Comparison of ENCODE assay signal across 38 cellular contexts in the genomic region with DNA sequence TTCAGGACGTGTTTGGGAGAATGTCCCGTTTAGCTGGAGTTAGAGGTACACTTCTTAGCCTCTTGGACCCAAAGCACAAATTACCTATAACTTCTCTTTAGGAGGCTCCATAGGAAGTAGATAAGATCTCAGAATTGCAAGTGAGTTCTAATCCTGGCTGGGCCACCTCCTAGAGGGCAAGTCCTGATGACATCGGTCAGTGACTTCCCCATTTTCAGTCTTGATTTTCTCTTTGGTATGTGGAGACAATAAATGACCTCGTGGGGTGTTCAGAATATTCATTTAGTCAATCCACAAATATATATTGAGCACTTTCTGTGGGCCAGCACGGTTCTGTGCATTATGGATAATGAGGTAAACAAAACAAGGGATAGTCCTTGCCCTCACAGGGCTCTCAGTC.
"Had no signal": no experiment of that assay in that cellular context is flagged by ENCODE, and none has a peak within 500 bp of the region (broad histone marks: within the 10 kb centered on the region; RNA-seq: fewer than 3 reads in every experiment).

No MANE protein-coding gene starts in this region.

- H3K27me3 Mint-ChIP-seq: activated CD4-positive, alpha-beta memory T cell treated with anti-CD3 and anti-CD28 coated beads for 36 hours; activated CD8-positive, alpha-beta memory T cell treated with anti-CD3 and anti-CD28 coated beads, Interleukin-2, amount 10 ng/mL, durations not matched to agents 7 days and 5 days; activated naive CD8-positive, alpha-beta T cell treated with anti-CD3 and anti-CD28 coated beads, Interleukin-2, amount 50 U/mL, for 24 hours had no signal

- DNase-seq: activated CD4-positive, alpha-beta memory T cell treated with anti-CD3 and anti-CD28 coated beads for 36 hours; activated CD4-positive, alpha-beta T cell treated with anti-CD3 and anti-CD28 coated beads for 48 hours; activated CD4-positive, alpha-beta T cell treated with anti-CD3 and anti-CD28 coated beads, Interleukin-2, amount 50 U/mL, for 1 hour; activated CD8-positive, alpha-beta memory T cell treated with anti-CD3 and anti-CD28 coated beads, Interleukin-2, amount 10 ng/mL, durations not matched to agents 7 days and 5 days; activated CD8-positive, alpha-beta memory T cell treated with anti-CD3 and anti-CD28 coated beads, Interleukin-2, amount 50 U/mL, for 4 hours; activated CD8-positive, alpha-beta T cell treated with anti-CD3 and anti-CD28 coated beads, Interleukin-2, amount 10 ng/mL, durations not matched to agents 7 days and 5 days; activated effector memory CD4-positive, alpha-beta T cell treated with anti-CD3 and anti-CD28 coated beads, Interleukin-2, amount 50 U/mL, for 16 hours; activated naive CD4-positive, alpha-beta T cell treated with anti-CD3 and anti-CD28 coated beads for 36 hours; activated naive CD8-positive, alpha-beta T cell treated with anti-CD3 and anti-CD28 coated beads for 36 hours; activated naive CD8-positive, alpha-beta T cell treated with anti-CD3 and anti-CD28 coated beads, Interleukin-2, amount 50 U/mL, for 24 hours; activated T-cell treated with anti-CD3 and anti-CD28 coated beads, Interleukin-2, amount 50 U/mL, for 1 hour; activated T-cell treated with anti-CD3 and anti-CD28 coated beads, Interleukin-2, amount 50 U/mL, for 48 hours; adrenal gland; amygdala; aorta; body of pancreas; cortex of kidney; dermis blood vessel endothelial cell; effector CD4-positive, alpha-beta T cell; effector memory CD8-positive, alpha-beta T cell; erythroblast; foreskin keratinocyte; gastrocnemius medialis; glutamatergic neuron; heart left ventricle; T-helper 1 cell; T-helper 17 cell; T1000 had no signal

- H3K27ac Mint-ChIP-seq: activated CD4-positive, alpha-beta memory T cell treated with anti-CD3 and anti-CD28 coated beads for 36 hours; activated CD8-positive, alpha-beta memory T cell treated with anti-CD3 and anti-CD28 coated beads, Interleukin-2, amount 10 ng/mL, durations not matched to agents 7 days and 5 days; activated CD8-positive, alpha-beta T cell treated with anti-CD3 and anti-CD28 coated beads, Interleukin-2, amount 10 ng/mL, durations not matched to agents 7 days and 5 days; activated naive CD4-positive, alpha-beta T cell treated with anti-CD3 and anti-CD28 coated beads for 36 hours; activated naive CD4-positive, alpha-beta T cell treated with anti-CD3 and anti-CD28 coated beads, Interleukin-2, amount 50 U/mL, for 24 hours; activated naive CD8-positive, alpha-beta T cell treated with anti-CD3 and anti-CD28 coated beads for 36 hours; activated naive CD8-positive, alpha-beta T cell treated with anti-CD3 and anti-CD28 coated beads, Interleukin-2, amount 50 U/mL, for 24 hours; activated T-helper 1 cell treated with anti-CD3 and anti-CD28 coated beads, Interleukin-12 subunit alpha, Interleukin-12 subunit beta, Interleukin-2, Interleukin-4 antibody, amounts not matched to agents 30 ng/mL and 10 ng/mL and 1 ng/mL, durations not matched to agents 14 hours and 24 hours and 36 hours; activated T-helper 2 cell treated with anti-CD3 and anti-CD28 coated beads, Interferon-gamma antibody, Interleukin-2, Interleukin-4, amounts not matched to agents 10 μg/mL and 5 μg/mL and 100 μg/mL, durations not matched to agents 14 hours and 24 hours and 36 hours; effector memory CD8-positive, alpha-beta T cell; T-helper 17 cell; T-helper 2 cell treated with Interferon-gamma antibody and Interleukin-4, amounts not matched to agents 5 μg/mL and 100 μg/mL, for 36 hours; WTC11 had no signal

- H3K4me1 Mint-ChIP-seq: activated CD8-positive, alpha-beta memory T cell treated with anti-CD3 and anti-CD28 coated beads, Interleukin-2, amount 10 ng/mL, durations not matched to agents 7 days and 5 days; activated naive CD4-positive, alpha-beta T cell treated with anti-CD3 and anti-CD28 coated beads, Interleukin-2, amount 50 U/mL, for 24 hours; activated naive CD8-positive, alpha-beta T cell treated with anti-CD3 and anti-CD28 coated beads for 36 hours; activated naive CD8-positive, alpha-beta T cell treated with anti-CD3 and anti-CD28 coated beads, Interleukin-2, amount 50 U/mL, for 24 hours; T-helper 17 cell had no signal

- ATAC-seq: activated CD4-positive, CD25-positive, alpha-beta regulatory T cell treated with anti-CD3 and anti-CD28 coated beads, Interleukin-2, amount 50 U/mL, for 24 hours; activated CD8-positive, alpha-beta memory T cell treated with anti-CD3 and anti-CD28 coated beads, Interleukin-2, amount 10 ng/mL, durations not matched to agents 7 days and 5 days; activated CD8-positive, alpha-beta T cell treated with anti-CD3 and anti-CD28 coated beads, Interleukin-2, amount 10 ng/mL, durations not matched to agents 7 days and 5 days; activated naive CD8-positive, alpha-beta T cell treated with anti-CD3 and anti-CD28 coated beads, Interleukin-2, amount 50 U/mL, for 24 hours; body of pancreas; effector memory CD8-positive, alpha-beta T cell; foreskin keratinocyte; gastrocnemius medialis; heart left ventricle; T-helper 17 cell; WTC11 had no signal

- H3K9me3 Mint-ChIP-seq: activated CD4-positive, alpha-beta memory T cell treated with anti-CD3 and anti-CD28 coated beads for 36 hours; activated naive CD4-positive, alpha-beta T cell treated with anti-CD3 and anti-CD28 coated beads for 36 hours; activated naive CD4-positive, alpha-beta T cell treated with anti-CD3 and anti-CD28 coated beads, Interleukin-2, amount 50 U/mL, for 24 hours; activated naive CD8-positive, alpha-beta T cell treated with anti-CD3 and anti-CD28 coated beads for 36 hours; activated naive CD8-positive, alpha-beta T cell treated with anti-CD3 and anti-CD28 coated beads, Interleukin-2, amount 50 U/mL, for 24 hours; activated T-helper 1 cell treated with anti-CD3 and anti-CD28 coated beads, Interleukin-12 subunit alpha, Interleukin-12 subunit beta, Interleukin-2, Interleukin-4 antibody, amounts not matched to agents 30 ng/mL and 10 ng/mL and 1 ng/mL, durations not matched to agents 14 hours and 24 hours and 36 hours; activated T-helper 2 cell treated with anti-CD3 and anti-CD28 coated beads, Interferon-gamma antibody, Interleukin-2, Interleukin-4, amounts not matched to agents 10 μg/mL and 5 μg/mL and 100 μg/mL, durations not matched to agents 14 hours and 24 hours and 36 hours; T-helper 2 cell treated with Interferon-gamma antibody and Interleukin-4, amounts not matched to agents 5 μg/mL and 100 μg/mL, for 36 hours had no signal

- H3K4me3 ChIP-seq: adrenal gland, body of pancreas, esophagus muscularis mucosa, gastrocnemius medialis, heart left ventricle had no signal

- H3K4me3 Mint-ChIP-seq: activated CD4-positive, alpha-beta memory T cell treated with anti-CD3 and anti-CD28 coated beads for 36 hours; activated CD8-positive, alpha-beta memory T cell treated with anti-CD3 and anti-CD28 coated beads, Interleukin-2, amount 10 ng/mL, durations not matched to agents 7 days and 5 days; activated CD8-positive, alpha-beta T cell treated with anti-CD3 and anti-CD28 coated beads, Interleukin-2, amount 10 ng/mL, durations not matched to agents 7 days and 5 days; activated naive CD4-positive, alpha-beta T cell treated with anti-CD3 and anti-CD28 coated beads for 36 hours; activated naive CD4-positive, alpha-beta T cell treated with anti-CD3 and anti-CD28 coated beads, Interleukin-2, amount 50 U/mL, for 24 hours; activated naive CD8-positive, alpha-beta T cell treated with anti-CD3 and anti-CD28 coated beads for 36 hours; activated naive CD8-positive, alpha-beta T cell treated with anti-CD3 and anti-CD28 coated beads, Interleukin-2, amount 50 U/mL, for 24 hours; activated T-helper 1 cell treated with anti-CD3 and anti-CD28 coated beads, Interleukin-12 subunit alpha, Interleukin-12 subunit beta, Interleukin-2, Interleukin-4 antibody, amounts not matched to agents 30 ng/mL and 10 ng/mL and 1 ng/mL, durations not matched to agents 14 hours and 24 hours and 36 hours; effector memory CD8-positive, alpha-beta T cell; T-helper 17 cell; T-helper 2 cell treated with Interferon-gamma antibody and Interleukin-4, amounts not matched to agents 5 μg/mL and 100 μg/mL, for 36 hours; WTC11 had no signal

- H3K36me3 Mint-ChIP-seq: activated CD4-positive, alpha-beta memory T cell treated with anti-CD3 and anti-CD28 coated beads for 36 hours; activated CD8-positive, alpha-beta memory T cell treated with anti-CD3 and anti-CD28 coated beads, Interleukin-2, amount 10 ng/mL, durations not matched to agents 7 days and 5 days; activated naive CD4-positive, alpha-beta T cell treated with anti-CD3 and anti-CD28 coated beads, Interleukin-2, amount 50 U/mL, for 24 hours; activated naive CD8-positive, alpha-beta T cell treated with anti-CD3 and anti-CD28 coated beads for 36 hours; WTC11 had no signal

- H3K4me1 ChIP-seq: adrenal gland, body of pancreas, esophagus muscularis mucosa, foreskin keratinocyte, gastrocnemius medialis, heart left ventricle had no signal

- H3K9me3 ChIP-seq: adrenal gland, body of pancreas, esophagus muscularis mucosa, gastrocnemius medialis, heart left ventricle had no signal

- FAIRE-seq: colon, TTC549 had no signal

- H3K27ac ChIP-seq: adrenal gland, body of pancreas, esophagus muscularis mucosa, foreskin keratinocyte, gastrocnemius medialis, heart left ventricle, VCaP had no signal

- H3K36me3 ChIP-seq: adrenal gland, esophagus muscularis mucosa, gastrocnemius medialis, heart left ventricle had no signal

- H3K27me3 ChIP-seq: adrenal gland, body of pancreas, esophagus muscularis mucosa, foreskin keratinocyte, gastrocnemius medialis, heart left ventricle had no signal
